Comparison of ENCODE assay signal across 29 cellular contexts in the genomic region with DNA sequence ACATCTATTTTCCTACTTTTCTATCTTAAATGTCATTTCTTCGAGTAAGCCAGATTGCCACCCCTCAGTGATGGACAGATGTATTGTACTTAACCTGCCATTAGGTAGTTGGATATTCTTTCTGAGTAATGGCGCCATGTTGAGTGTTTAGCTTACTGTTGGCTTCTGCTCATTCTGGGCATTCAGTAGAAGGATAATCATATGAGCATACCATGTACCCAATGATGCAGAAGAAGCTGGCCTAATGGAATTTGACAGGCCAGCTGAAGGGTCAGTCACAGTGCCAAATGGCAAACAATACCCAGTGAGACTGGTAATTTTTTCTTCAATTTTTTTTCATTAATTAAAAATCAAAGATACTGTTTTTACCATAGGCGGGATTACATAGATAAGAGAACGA.
"Had no signal": no experiment of that assay in that cellular context is flagged by ENCODE, and none has a peak within 500 bp of the region (broad histone marks: within the 10 kb centered on the region; RNA-seq: fewer than 3 reads in every experiment).

No MANE protein-coding gene starts in this region.

- H3K27me3 ChIP-seq: adrenal gland, cardiac muscle cell had no signal

- H3K4me3 ChIP-seq: adrenal gland, cardiac muscle cell had no signal

- ATAC-seq: activated CD8-positive, alpha-beta T cell treated with anti-CD3 and anti-CD28 coated beads for 36 hours; activated naive CD4-positive, alpha-beta T cell treated with anti-CD3 and anti-CD28 coated beads, Interleukin-2, amount 50 U/mL, for 72 hours; activated T-cell treated with anti-CD3 and anti-CD28 coated beads, Interleukin-2, amount 50 U/mL, for 4 hours; activated T-cell treated with anti-CD3 and anti-CD28 coated beads, Interleukin-2, amount 50 U/mL, for 72 hours; activated T-helper 17 cell treated with anti-CD3 and anti-CD28 coated beads, Interleukin-2, amount 50 U/mL, for 72 hours had no signal

- H3K36me3 ChIP-seq: adrenal gland, cardiac muscle cell had no signal

- DNase-seq: activated B cell treated with CpG ODN at 0.5 μM for 24 hours; activated CD4-positive, alpha-beta memory T cell treated with anti-CD3 and anti-CD28 coated beads for 36 hours; activated CD4-positive, alpha-beta T cell treated with anti-CD3 and anti-CD28 coated beads for 4 hours; activated CD4-positive, alpha-beta T cell treated with anti-CD3 and anti-CD28 coated beads, Interleukin-2, amount 10 ng/mL, durations not matched to agents 24 days and 14 days; activated CD4-positive, alpha-beta T cell treated with anti-CD3 and anti-CD28 coated beads, Interleukin-2, amount 50 U/mL, for 1 hour; activated CD4-positive, alpha-beta T cell treated with anti-CD3 and anti-CD28 coated beads, Interleukin-2, amount 50 U/mL, for 4 hours; activated CD4-positive, CD25-positive, alpha-beta regulatory T cell treated with anti-CD3 and anti-CD28 coated beads, Interleukin-2, amount 50 U/mL, for 72 hours; activated CD8-positive, alpha-beta memory T cell treated with anti-CD3 and anti-CD28 coated beads, Interleukin-2, amount 50 U/mL, for 4 hours; activated CD8-positive, alpha-beta T cell treated with anti-CD3 and anti-CD28 coated beads for 36 hours; activated effector memory CD4-positive, alpha-beta T cell treated with anti-CD3 and anti-CD28 coated beads, Interleukin-2, amount 50 U/mL, for 16 hours; activated gamma-delta T cell treated with Interleukin-2 at 50 U/mL for 16 hours; activated naive CD4-positive, alpha-beta T cell; activated naive CD4-positive, alpha-beta T cell treated with anti-CD3 and anti-CD28 coated beads for 36 hours; activated naive CD4-positive, alpha-beta T cell treated with anti-CD3 and anti-CD28 coated beads, Interleukin-2, amount 50 U/mL, for 16 hours; activated naive CD8-positive, alpha-beta T cell treated with anti-CD3 and anti-CD28 coated beads for 36 hours; activated T-cell treated with anti-CD3 and anti-CD28 coated beads for 4 hours; activated T-cell treated with anti-CD3 and anti-CD28 coated beads, Interleukin-2, amount 50 U/mL, for 1 hour; activated T-cell treated with anti-CD3 and anti-CD28 coated beads, Interleukin-2, amount 50 U/mL, for 4 hours; activated T-cell treated with anti-CD3 and anti-CD28 coated beads, Interleukin-2, amount 50 U/mL, for 72 hours; adrenal gland; amniotic stem cell; aorta; caudate nucleus; cerebellar nuclear complex; T-helper 2 cell; T-helper 9 cell had no signal

- H3K4me1 ChIP-seq: adrenal gland had no signal

- H3K9me3 ChIP-seq: adrenal gland had no signal
